In the genomic region with DNA sequence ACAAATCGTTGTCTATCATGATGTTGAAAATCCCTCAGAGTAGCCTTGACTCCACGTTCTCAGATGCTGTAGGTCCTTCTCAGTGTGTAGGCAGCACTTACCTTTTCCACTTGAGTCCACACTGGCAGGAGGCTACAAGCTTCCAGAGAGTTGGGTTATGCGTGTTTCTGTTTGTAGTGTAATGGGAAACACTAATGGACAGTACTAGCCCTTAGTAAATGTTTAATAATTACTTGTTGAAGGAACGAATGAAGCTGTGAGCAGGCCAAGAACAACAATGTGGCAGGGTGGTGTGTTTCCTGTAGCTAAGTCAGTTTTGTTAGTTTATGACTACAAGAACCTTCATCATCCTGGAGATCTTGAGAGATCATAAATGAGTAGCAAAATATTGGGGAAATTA, we compare ENCODE assay signal across 15 cellular contexts.
DNase-seq lines count a peak whose midpoint lies in the region; ATAC-seq and TF ChIP-seq lines count a peak whose summit lies in the region.
"Had no signal": no experiment of that assay in that cellular context is flagged by ENCODE, and none has a peak within 500 bp of the region (broad histone marks: within the 10 kb centered on the region; RNA-seq: fewer than 3 reads in every experiment).

No MANE protein-coding gene starts in this region.

- H3K9me3 Mint-ChIP-seq in chondrocyte (ENCODE audit: low read depth), result no peaks in the 10 kb centered on the region
- no peaks in the 10 kb centered on the region for H3K9me3 Mint-ChIP-seq in naive thymus-derived CD8-positive, alpha-beta T cell
- no peaks in the 10 kb centered on the region for H3K9me3 Mint-ChIP-seq in CD4-positive, alpha-beta memory T cell
- H3K9me3 Mint-ChIP-seq: CD8-positive, alpha-beta T cell; H9 had no signal

- H3K36me3 ChIP-seq in left lung (no peaks in the 10 kb centered on the region), stomach (no peaks in the 10 kb centered on the region)
- H3K36me3 ChIP-seq in CD4-positive, alpha-beta memory T cell (ENCODE audit: insufficient read depth, low read length), result no peaks in the 10 kb centered on the region
- H3K36me3 ChIP-seq: BE2C had no signal

- H3K4me3 ChIP-seq in left lung, result no peak overlapping the region
- H3K4me3 ChIP-seq in stomach, result no peak overlapping the region
- H3K4me3 ChIP-seq in CD4-positive, alpha-beta memory T cell (ENCODE audit: low read length in 2 of 2), result no peak overlapping the region
- H3K4me3 ChIP-seq: A549 had no signal

- no peaks in the 10 kb centered on the region for H3K36me3 Mint-ChIP-seq in chondrocyte (ENCODE audit: low read depth)
- no peaks in the 10 kb centered on the region for H3K36me3 Mint-ChIP-seq in naive thymus-derived CD8-positive, alpha-beta T cell
- H3K36me3 Mint-ChIP-seq in CD4-positive, alpha-beta memory T cell, result no peaks in the 10 kb centered on the region
- H3K36me3 Mint-ChIP-seq: CD8-positive, alpha-beta T cell had no signal

- ATAC-seq in left lung (peak; percentile 77), GM21360 (IDR thresholded peaks at IDR 0.05; ENCODE audit: unreplicated experiment) (no peak)
- no peak for ATAC-seq in naive thymus-derived CD8-positive, alpha-beta T cell
- ATAC-seq: A549; CD8-positive, alpha-beta T cell had no signal

- H3K9me3 ChIP-seq in left lung (no peaks in the 10 kb centered on the region), stomach (no peaks in the 10 kb centered on the region)
- H3K9me3 ChIP-seq in CD4-positive, alpha-beta memory T cell (ENCODE audit: control insufficient read depth in 1 of 2, low read length in 2 of 2), result no peaks in the 10 kb centered on the region
- H3K9me3 ChIP-seq: A549, BE2C had no signal

- H3K27ac Mint-ChIP-seq in chondrocyte (ENCODE audit: unreplicated experiment), result peak overlapping the region; percentile 55
- no peak overlapping the region for H3K27ac Mint-ChIP-seq in naive thymus-derived CD8-positive, alpha-beta T cell
- no peak overlapping the region for H3K27ac Mint-ChIP-seq in CD4-positive, alpha-beta memory T cell
- H3K27ac Mint-ChIP-seq: CD8-positive, alpha-beta T cell had no signal

- no peak for TF ChIP-seq EP300 in stomach (IDR thresholded peaks at IDR 0.05)

- POLR2A ChIA-PET in naive thymus-derived CD8-positive, alpha-beta T cell (lab: Charles Lee), result interaction anchor here (0.6 kb wide), 1 partner anchor 92 kb away, joined by 3 read pairs; no protein-coding TSS in a partner anchor
- POLR2A ChIA-PET in CD4-positive, alpha-beta memory T cell (lab: Charles Lee; ENCODE audit: partially characterized antibody), result interaction anchor here (0.6 kb wide), 1 partner anchor 10 kb away, joined by 3 read pairs; no protein-coding TSS in a partner anchor

- H3K4me3 Mint-ChIP-seq in chondrocyte (ENCODE audit: unreplicated experiment), result no peak overlapping the region
- H3K4me3 Mint-ChIP-seq in naive thymus-derived CD8-positive, alpha-beta T cell, result no peak overlapping the region
- no peak overlapping the region for H3K4me3 Mint-ChIP-seq in CD4-positive, alpha-beta memory T cell
- H3K4me3 Mint-ChIP-seq: CD8-positive, alpha-beta T cell; H9 had no signal

- WGBS in stomach, 5 donors, result 52 to 68% (median 60%) methylated on average over 4 of the region's 4 CpGs

- H3K27me3 Mint-ChIP-seq in chondrocyte (ENCODE audit: low read depth), result no peaks in the 10 kb centered on the region
- H3K27me3 Mint-ChIP-seq in naive thymus-derived CD8-positive, alpha-beta T cell, result no peaks in the 10 kb centered on the region
- no peaks in the 10 kb centered on the region for H3K27me3 Mint-ChIP-seq in CD4-positive, alpha-beta memory T cell

- H3K27me3 ChIP-seq in left lung (no peaks in the 10 kb centered on the region), stomach (no peaks in the 10 kb centered on the region)
- H3K27me3 ChIP-seq in CD4-positive, alpha-beta memory T cell (ENCODE audit: insufficient read depth, low read length), result no peaks in the 10 kb centered on the region
- H3K27me3 ChIP-seq: BE2C had no signal

- TF ChIP-seq CTCF in chondrocyte (IDR thresholded peaks at IDR 0.05) (no peak), left lung (IDR thresholded peaks at IDR 0.05) (no peak), stomach (IDR thresholded peaks at IDR 0.05) (no peak)

- DNase-seq in EH (ENCODE audit: low read depth), result peak; percentile 20
- no peak for DNase-seq in chondrocyte (ENCODE audit: low spot score)
- no peak for DNase-seq in left lung
- no peak for DNase-seq in stomach
- no peak for DNase-seq in naive thymus-derived CD8-positive, alpha-beta T cell
- DNase-seq in CD4-positive, alpha-beta memory T cell, result no peak
- DNase-seq: BE2C; CD8-positive, alpha-beta T cell; COR-L47; DMS53; GOT3; H9 had no signal

- peaks cover 6 to 36% of the 10 kb centered on the region in 2 donors for H3K4me1 ChIP-seq in left lung
- H3K4me1 ChIP-seq in stomach, result peaks cover 25 to 68% (median 34%) of the 10 kb centered on the region in 4 donors
- H3K4me1 ChIP-seq in CD4-positive, alpha-beta memory T cell (ENCODE audit: insufficient read depth, low read length), result no peaks in the 10 kb centered on the region

- intact Hi-C loops in left lung (cut with DNase I) (no loop called here), stomach (cut with DNase I; ENCODE audit: low total_unique reads) (no loop called here)
- intact Hi-C loops in CD4-positive, alpha-beta memory T cell (cut with micrococcal nuclease), result no loop called here

- TF ChIP-seq POLR2A in stomach (IDR thresholded peaks at IDR 0.05), result no peak

- CTCF ChIA-PET in CD4-positive, alpha-beta memory T cell (lab: Charles Lee; ENCODE audit: partially characterized antibody), result interaction anchor here (1.0 to 1.6 kb wide), 4 partner anchors 9 to 141 kb away, joined by 4 to 8 read pairs (median 6); no protein-coding TSS in a partner anchor

- H3K27ac ChIP-seq in left lung (no peak overlapping the region), stomach (peak overlapping the region in 3 of 5 donors; percentile 4 to 46 (median 34))
- H3K27ac ChIP-seq in CD4-positive, alpha-beta memory T cell (ENCODE audit: low read depth, low read length), result no peak overlapping the region
- H3K27ac ChIP-seq: A549, C4-2B had no signal

- H3K4me1 Mint-ChIP-seq in chondrocyte (ENCODE audit: low read depth), result peaks cover 28% of the 10 kb centered on the region
- H3K4me1 Mint-ChIP-seq in naive thymus-derived CD8-positive, alpha-beta T cell, result peaks cover 36 to 78% (median 64%) of the 10 kb centered on the region in 4 donors
- H3K4me1 Mint-ChIP-seq in CD4-positive, alpha-beta memory T cell, result peaks cover 15 to 24% (median 23%) of the 10 kb centered on the region in 4 donors

Comparison
In these comparisons a context has a peak if more than half of its experiments do, and no peak if none do; other contexts are left out.
1. H3K27ac ChIP-seq: peak in stomach (3 of 5); none in left lung (0 of 2) and CD4-positive, alpha-beta memory T cell (single experiment).